In the genomic region with DNA sequence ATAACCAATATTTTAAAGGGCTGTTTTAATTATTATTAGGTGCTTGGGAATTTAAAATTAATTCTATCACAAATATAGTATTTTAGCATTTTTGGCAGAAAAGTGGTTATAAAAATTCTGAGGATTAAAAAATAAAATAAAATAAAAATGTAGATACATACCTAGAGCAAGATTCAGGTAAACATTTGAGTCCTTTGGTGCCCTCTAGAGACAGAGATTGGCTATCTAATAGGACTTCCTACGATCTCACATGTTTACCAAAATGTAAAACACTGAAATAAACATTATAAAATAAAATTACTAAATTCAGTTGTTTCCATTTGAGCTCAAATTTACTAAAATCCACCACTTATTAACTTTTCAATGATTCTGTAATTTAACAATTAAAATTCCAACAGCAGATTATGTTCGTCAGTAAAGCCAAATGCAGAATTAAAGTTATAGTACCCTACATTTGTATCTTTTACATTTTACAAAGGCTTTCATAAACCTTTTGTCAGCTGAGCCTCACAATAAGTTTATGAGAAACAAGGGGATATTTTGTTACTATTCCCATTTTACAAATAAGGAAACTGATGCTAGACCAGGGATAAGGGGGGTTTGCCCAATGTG, we compare ENCODE assay signal across 8 cellular contexts. TPM values are rescaled to one million over a fixed set of nuclear protein-coding genes. Genes with fewer than 3 reads are reported as not detected.
DNase-seq lines count a peak whose midpoint lies in the region; ATAC-seq and TF ChIP-seq lines count a peak whose summit lies in the region.

No MANE protein-coding gene starts in this region.

- H3K4me2 ChIP-seq in Karpas-422 (ENCODE audit: low read depth, low read length, poor library complexity, severe bottlenecking), result no peak overlapping the region

- H3K4me3 ChIP-seq in Karpas-422 (ENCODE audit: low read length) (no peak overlapping the region), WERI-Rb-1 (ENCODE audit: low read depth, low read length) (no peak overlapping the region)

- no peak for TF ChIP-seq CTCF in WERI-Rb-1 (IDR thresholded peaks at IDR 0.05; ENCODE audit: low read depth, low read length)

- H3K27ac ChIP-seq in Karpas-422 (ENCODE audit: low read length) (no peak overlapping the region), WERI-Rb-1 (no peak overlapping the region)

- H3K27me3 ChIP-seq in Karpas-422 (ENCODE audit: low read length), result no peaks in the 10 kb centered on the region
- H3K27me3 ChIP-seq in WERI-Rb-1 (ENCODE audit: insufficient read depth, low read depth, severe bottlenecking), result no peaks in the 10 kb centered on the region

- no peaks in the 10 kb centered on the region for H3K4me1 ChIP-seq in Karpas-422 (ENCODE audit: low read length)

- H3K9me3 ChIP-seq in Karpas-422 (ENCODE audit: low read length), result no peaks in the 10 kb centered on the region
- no peaks in the 10 kb centered on the region for H3K9me3 ChIP-seq in WERI-Rb-1 (ENCODE audit: severe bottlenecking)

- no peaks in the 10 kb centered on the region for H4K20me1 ChIP-seq in Karpas-422 (ENCODE audit: insufficient read depth, low read depth, low read length)

- H3K36me3 ChIP-seq in Karpas-422 (ENCODE audit: insufficient read depth, low read length) (peaks cover 42% of the 10 kb centered on the region), WERI-Rb-1 (peaks cover 18% of the 10 kb centered on the region)

- no peak overlapping the region for H2AFZ ChIP-seq in Karpas-422 (ENCODE audit: low read length)

- peaks cover 36% of the 10 kb centered on the region for H3K79me2 ChIP-seq in Karpas-422 (ENCODE audit: low read length)

- DNase-seq in EH (ENCODE audit: low read depth) (peak; percentile 53), Karpas-422 (peak; percentile 74), T47D (ENCODE audit: low read depth in 1 of 2, low spot score in 1 of 2) (peak; percentile 8 to 48), myocyte (ENCODE audit: low read depth) (peak; percentile 37), WERI-Rb-1 (no peak), COLO668 (lab: John Stamatoyannopoulos, UW; ENCODE audit: unreplicated experiment) (no peak)

- ATAC-seq in HG03520 (IDR thresholded peaks at IDR 0.05; ENCODE audit: unreplicated experiment) (no peak), HG03039 (IDR thresholded peaks at IDR 0.05; ENCODE audit: unreplicated experiment) (no peak)

- H3K9me2 ChIP-seq in Karpas-422 (replicated peaks; ENCODE audit: insufficient read depth, low read length), result no peaks in the 10 kb centered on the region

- H3K9ac ChIP-seq in Karpas-422 (ENCODE audit: low read length), result no peak overlapping the region

- in situ Hi-C loops in T47D (cut with HindIII; ENCODE audit: low pct_unique_long_range_greater_than_20kb, low sequenced_read_pairs), result no loop called here

RNA-seq across cellular contexts. Expression of gene SLC36A4, which starts 27.7 kb away (rescaled TPM):
- total RNA-seq in Karpas-422 (2014; rRNA removed; shearing (Covaris generic); ENCODE audit: low replicate concordance), result 52.6 and 109 TPM in 2 replicates
- 11.8 and 12.7 TPM in 2 replicates for total RNA-seq in myocyte
- polyA plus RNA-seq in myocyte (2012), result 9.3 TPM

Comparison
In these comparisons a context has a peak if more than half of its experiments do, and no peak if none do; other contexts are left out.
1. DNase-seq: peak in EH (single experiment), Karpas-422 (single experiment), T47D (2 of 2) and myocyte (single experiment); none in WERI-Rb-1 (single experiment) and COLO668 (single experiment).